8 cellular contexts compared by ENCODE assay signal in the genomic region with DNA sequence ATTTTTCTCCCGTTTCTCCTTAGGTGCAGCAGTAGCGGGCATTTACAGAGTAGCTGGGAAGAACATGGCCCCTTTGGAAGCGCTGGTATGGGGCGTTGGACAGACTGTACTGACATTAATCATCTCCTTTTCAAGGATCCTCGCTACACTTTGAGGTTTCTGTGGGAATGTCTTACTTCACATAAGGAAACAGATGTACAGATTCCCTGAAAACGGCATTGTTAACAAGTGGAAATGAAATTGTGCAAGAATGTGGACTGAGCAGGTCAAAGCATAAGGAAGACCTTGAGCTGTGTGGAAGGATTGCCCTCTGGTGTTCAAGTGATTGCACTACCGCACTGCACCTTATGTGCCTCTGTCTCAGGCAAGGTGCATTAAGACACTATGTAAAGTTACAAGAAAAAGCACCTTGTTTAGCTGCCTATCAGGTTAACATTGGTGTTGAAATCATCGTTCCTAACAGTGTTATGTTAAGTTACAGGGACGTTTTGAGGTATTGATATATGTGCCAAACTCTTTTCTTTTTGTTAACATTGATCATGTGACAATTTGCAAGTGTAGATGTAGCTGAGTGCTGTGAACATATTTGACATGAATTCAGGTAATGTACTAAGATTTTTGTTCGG. TPM values are rescaled to one million over a fixed set of nuclear protein-coding genes. Genes with fewer than 3 reads are reported as not detected.
A peak's percentile ranks its signal among the peaks of the same experiment; 100 is the strongest.
DNase-seq lines count a peak whose midpoint lies in the region; ATAC-seq and TF ChIP-seq lines count a peak whose summit lies in the region.

No MANE protein-coding gene starts in this region.

- H3K4me1 ChIP-seq in trophoblast cell (ENCODE audit: control insufficient read depth in 1 of 2, insufficient read depth in 2 of 2, low read length in 2 of 2), result no peaks in the 10 kb centered on the region

- no peak overlapping the region for H3K14ac ChIP-seq in trophoblast cell (ENCODE audit: low read length)

- no peak overlapping the region for H2AFZ ChIP-seq in trophoblast cell (ENCODE audit: insufficient read depth, low read length, poor library complexity)

- no peak overlapping the region for H4K91ac ChIP-seq in trophoblast cell (ENCODE audit: low read depth, low read length)

- DNase-seq in GM04504 (ENCODE audit: low read depth) (peak; percentile 42), RPMI7951 (ENCODE audit: low read depth) (peak; percentile 74), glomerular endothelial cell (ENCODE audit: extremely low read depth, low read depth, low spot score) (peak; percentile 76), trophoblast cell (peak; percentile 75 to 94)
- DNase-seq in activated naive CD4-positive, alpha-beta T cell treated with Interleukin-2 at 50 U/mL for 16 hours, result peak; percentile 38
- DNase-seq in effector CD4-positive, alpha-beta T cell, result no peak

- no peaks in the 10 kb centered on the region for H3K27me3 ChIP-seq in trophoblast cell (ENCODE audit: insufficient read depth, low read length)

- no peak overlapping the region for H3K18ac ChIP-seq in trophoblast cell (ENCODE audit: low read length)

- peak; percentile 96 for ATAC-seq in GM21717 (IDR thresholded peaks at IDR 0.05; ENCODE audit: unreplicated experiment)

- no peak overlapping the region for H3K4me3 ChIP-seq in trophoblast cell (ENCODE audit: low read depth, low read length)

- no peak overlapping the region for H4K12ac ChIP-seq in trophoblast cell (ENCODE audit: low read depth, low read length)

- H3K23ac ChIP-seq in trophoblast cell (ENCODE audit: low read length), result no peak overlapping the region

- H2AK5ac ChIP-seq in trophoblast cell (ENCODE audit: low read length), result no peak overlapping the region

- H3K79me2 ChIP-seq in trophoblast cell (ENCODE audit: control insufficient read depth, insufficient read depth, low read length, poor library complexity), result no peaks in the 10 kb centered on the region

- TF ChIP-seq EP300 in Ishikawa (IDR thresholded peaks at IDR 0.05; ENCODE audit: borderline replicate concordance), result no peak

- no peak overlapping the region for H3K9ac ChIP-seq in trophoblast cell (ENCODE audit: low read length)

- peak; percentile 97 for TF ChIP-seq RAD21 in Ishikawa (IDR thresholded peaks at IDR 0.05; ENCODE audit: low read depth)

- H4K8ac ChIP-seq in trophoblast cell (ENCODE audit: low read depth, low read length), result no peak overlapping the region

- no peaks in the 10 kb centered on the region for H3K9me3 ChIP-seq in trophoblast cell (ENCODE audit: insufficient read depth, low read depth, low read length)

- H2BK120ac ChIP-seq in trophoblast cell (ENCODE audit: insufficient read depth, low read length, poor library complexity), result no peak overlapping the region

- H3K79me1 ChIP-seq in trophoblast cell (ENCODE audit: low read length), result no peaks in the 10 kb centered on the region

- no peaks in the 10 kb centered on the region for H3K36me3 ChIP-seq in trophoblast cell (ENCODE audit: control insufficient read depth in 1 of 2, insufficient read depth in 2 of 2, low read length in 2 of 2)

- H2BK5ac ChIP-seq in trophoblast cell (ENCODE audit: low read depth, low read length, poor library complexity), result no peak overlapping the region

- H3K27ac ChIP-seq in trophoblast cell (ENCODE audit: low read depth, low read length), result no peak overlapping the region

- WGBS in trophoblast cell (ENCODE audit: extremely low coverage, insufficient coverage, insufficient read length), result no CpG with 5 or more reads among the region's 10 CpGs

- H2BK12ac ChIP-seq in trophoblast cell (ENCODE audit: low read length), result no peak overlapping the region

- H3K4ac ChIP-seq in trophoblast cell (ENCODE audit: low read depth, low read length), result no peak overlapping the region

- H3K4me2 ChIP-seq in trophoblast cell (ENCODE audit: low read length), result peak overlapping the region; percentile 26

TF ChIP-seq in Ishikawa, 13 proteins besides CTCF, POLR2A, EP300 and RAD21:
- TF ChIP-seq TEAD4 (IDR thresholded peaks at IDR 0.05) (0 out of 2 replicates have a peak, but pooled peaks have one; percentile 23), TCF12 (IDR thresholded peaks at IDR 0.05; ENCODE audit: low read depth) (no peak), CEBPB (IDR thresholded peaks at IDR 0.05) (peak; percentile 93)

RNA-seq across cellular contexts. Expression of a gene that starts 38.0 kb away (rescaled TPM):
- 0.39 and 0.60 TPM in 2 replicates for total RNA-seq in RPMI7951 (2014; rRNA removed; shearing (Covaris generic))
- total RNA-seq in glomerular endothelial cell, result 2.5 and 2.7 TPM in 2 replicates
- polyA plus RNA-seq in trophoblast cell (2013), result 3.2 TPM in 2 replicates
